Comparison of ENCODE assay signal across 9 cellular contexts in genomic region chr16:85057212-85057889, GRCh38. TPM values are rescaled to one million over a fixed set of nuclear protein-coding genes. Genes with fewer than 3 reads are reported as not detected.
DNase-seq lines count a peak whose midpoint lies in the region; ATAC-seq and TF ChIP-seq lines count a peak whose summit lies in the region.
"Had no signal": no experiment of that assay in that cellular context is flagged by ENCODE, and none has a peak within 500 bp of the region (broad histone marks: within the 10 kb centered on the region; RNA-seq: fewer than 3 reads in every experiment).

No MANE protein-coding gene starts in this region.

- in situ Hi-C loops in ACHN (cut with HindIII; ENCODE audit: low pct_ligation_motif_present, low pct_unique_long_range_greater_than_20kb, low sequenced_read_pairs) = no loop called here

- ATAC-seq in left ventricle myocardium superior = peak; percentile 17
- no peak for ATAC-seq in GM19023 (IDR thresholded peaks at IDR 0.05; ENCODE audit: unreplicated experiment)
- no peak for ATAC-seq in GM21515 (IDR thresholded peaks at IDR 0.05; ENCODE audit: unreplicated experiment)
- no peak for ATAC-seq in left lobe of liver

- TF ChIP-seq CTCF in GM10248 (IDR thresholded peaks at IDR 0.05; ENCODE audit: control extremely low read depth, extremely low read depth, low read depth, missing control alignments) = peak; percentile 22
- TF ChIP-seq CTCF in lower leg skin (IDR thresholded peaks at IDR 0.05) = no peak

- DNase-seq in ACHN (peak; percentile 27), GM10248 (ENCODE audit: extremely low spot score) (no peak), SK-N-DZ (ENCODE audit: low spot score) (peak; percentile 44), left ventricle myocardium superior (no peak), lower leg skin (ENCODE audit: low spot score in 2 of 2) (no peak), left lobe of liver (ENCODE audit: low spot score) (no peak)
- DNase-seq: effector CD8-positive, alpha-beta T cell had no signal

- POLR2A ChIA-PET in GM10248 (lab: Yijun Ruan, JAX) = no interaction called here

- WGBS in lower leg skin, 2 donors = 90 to 93% methylated on average over 9 of the region's 9 CpGs

- intact Hi-C loops in left ventricle myocardium superior (cut with micrococcal nuclease) (no loop called here), lower leg skin (cut with DNase I; ENCODE audit: low total_unique reads) (no loop called here)

- CTCF ChIA-PET in GM10248 (lab: Yijun Ruan, JAX) = interaction anchor here (1.1 to 7.1 kb wide), 5 partner anchors 14 to 44 kb away, joined by 4 to 51 read pairs (median 4); no protein-coding TSS in a partner anchor

- no peak overlapping the region for H3K4me3 ChIP-seq in lower leg skin (ENCODE audit: low read depth, poor library complexity, severe bottlenecking)

- TF ChIP-seq POLR2A in lower leg skin (IDR thresholded peaks at IDR 0.05) = no peak

RNA-seq across cellular contexts. Expression of gene KIAA0513, which starts 29.8 kb away (rescaled TPM):
- polyA plus RNA-seq in SK-N-DZ (2014; cell fraction: cytosol; rRNA removed) = 2.2 and 2.8 TPM in 2 replicates
- polyA plus RNA-seq in SK-N-DZ (2014; cell fraction: nucleus; rRNA removed) = 0.80 and 1.2 TPM in 2 replicates
- total RNA-seq in left ventricle myocardium superior = 9.5 TPM
- total RNA-seq in lower leg skin = 10 to 100 TPM; 37.5 to 48.1 (median 39.2) TPM
- 5.0 TPM for total RNA-seq in left lobe of liver

RNA-seq across cellular contexts. Expression of gene ZDHHC7, which starts 46.0 kb away (rescaled TPM):
- polyA plus RNA-seq in SK-N-DZ (2014; cell fraction: cytosol; rRNA removed) = 39.0 and 53.6 TPM in 2 replicates
- 35.6 and 39.4 TPM in 2 replicates for polyA plus RNA-seq in SK-N-DZ (2014; cell fraction: nucleus; rRNA removed)
- 37.1 TPM for total RNA-seq in left ventricle myocardium superior
- 10 to 100 TPM; 39.7 to 56.5 (median 47.3) TPM for total RNA-seq in lower leg skin
- 14.5 TPM for total RNA-seq in left lobe of liver

RNA-seq across cellular contexts. Expression of gene CIBAR2, which starts 54.9 kb away (rescaled TPM):
- not detected in 2 replicates for polyA plus RNA-seq in SK-N-DZ (2014; cell fraction: cytosol; rRNA removed)
- 0.38 TPM in 1 of 2 replicates, not detected in the other for polyA plus RNA-seq in SK-N-DZ (2014; cell fraction: nucleus; rRNA removed)
- total RNA-seq in left ventricle myocardium superior (not detected), lower leg skin (not detected), left lobe of liver (not detected)

Comparison
In these comparisons a context has a peak if more than half of its experiments do, and no peak if none do; other contexts are left out.
1. DNase-seq: peak in ACHN (single experiment) and SK-N-DZ (single experiment); none in GM10248 (single experiment), left ventricle myocardium superior (single experiment), lower leg skin (0 of 2) and left lobe of liver (single experiment).